8 cellular contexts compared by ENCODE assay signal in the genomic region with DNA sequence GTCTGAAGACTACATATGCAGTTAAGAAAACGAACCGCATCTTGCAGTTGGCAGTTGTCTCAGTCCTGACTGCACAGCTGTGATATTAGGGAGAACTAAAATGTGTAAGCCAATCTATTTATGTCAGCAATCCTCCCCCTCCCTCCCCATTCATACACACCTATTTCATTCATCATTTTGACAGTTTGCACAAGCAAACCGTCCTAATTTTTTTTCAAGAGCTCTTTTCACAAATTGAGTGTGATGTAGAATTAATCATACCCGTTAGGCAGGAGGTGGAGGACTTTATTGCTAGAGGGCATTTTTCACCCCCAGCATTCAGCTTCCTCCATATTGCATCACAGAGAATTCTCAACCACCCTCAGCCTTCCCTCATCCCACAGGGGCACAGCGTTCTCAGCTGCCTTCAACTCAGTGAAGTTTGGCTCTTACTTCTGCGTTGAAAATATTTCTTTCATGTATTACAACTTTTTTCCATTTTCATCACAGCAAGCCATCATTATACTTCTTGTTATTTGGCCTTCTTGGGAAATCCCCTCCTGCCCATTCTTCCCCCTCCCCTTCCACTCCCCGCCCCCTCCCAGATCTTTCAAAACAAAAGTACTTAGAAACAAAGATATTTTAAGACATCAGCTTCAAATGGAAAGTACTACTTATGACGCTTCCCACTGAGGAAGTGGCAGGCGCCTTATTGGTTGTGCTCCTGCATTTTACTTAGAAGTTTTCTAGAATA.
DNase-seq lines count a peak whose midpoint lies in the region; ATAC-seq and TF ChIP-seq lines count a peak whose summit lies in the region.

No MANE protein-coding gene starts in this region.

- no peaks in the 10 kb centered on the region for H4K20me1 ChIP-seq in DOHH2 (ENCODE audit: control insufficient read depth, insufficient read depth, low read depth, low read length)

- no peak for TF ChIP-seq CTCF in DOHH2 (IDR thresholded peaks at IDR 0.05; ENCODE audit: low read depth, low read length, poor library complexity, severe bottlenecking)

- no peaks in the 10 kb centered on the region for H3K9me3 ChIP-seq in DOHH2 (ENCODE audit: control insufficient read depth, insufficient read depth, low read length)
- H3K9me3 ChIP-seq in effector memory CD4-positive, alpha-beta T cell (ENCODE audit: control insufficient read depth, low read length): no peaks in the 10 kb centered on the region

- peaks cover 2% of the 10 kb centered on the region; the same call in 1 of the 2 replicates for H3K36me3 ChIP-seq in DOHH2 (ENCODE audit: control insufficient read depth, low read length)
- H3K36me3 ChIP-seq in effector memory CD4-positive, alpha-beta T cell (ENCODE audit: control insufficient read depth, insufficient read depth, low read length): no peaks in the 10 kb centered on the region

- H3K79me2 ChIP-seq in DOHH2 (ENCODE audit: control insufficient read depth, low read length): no peaks in the 10 kb centered on the region

- no peaks in the 10 kb centered on the region for H3K27me3 ChIP-seq in DOHH2 (ENCODE audit: control insufficient read depth, low read length)
- H3K27me3 ChIP-seq in effector memory CD4-positive, alpha-beta T cell (replicated peaks; ENCODE audit: control insufficient read depth, insufficient read depth, low read length, poor library complexity, severe bottlenecking): no peaks in the 10 kb centered on the region

- H3K27ac ChIP-seq in DOHH2 (ENCODE audit: low read depth, low read length): peak overlapping the region; percentile 99
- peak overlapping the region; percentile 66 for H3K27ac ChIP-seq in effector memory CD4-positive, alpha-beta T cell (ENCODE audit: insufficient read depth, low read length, poor library complexity, severe bottlenecking)

- H3K9me2 ChIP-seq in DOHH2 (replicated peaks; ENCODE audit: control insufficient read depth, low read length): no peaks in the 10 kb centered on the region

- ATAC-seq in GM21786 (IDR thresholded peaks at IDR 0.05; ENCODE audit: unreplicated experiment): peak; percentile 88

- intact Hi-C loops in posterior cingulate gyrus (cut with DNase I): no loop called here

- DNase-seq in NAMALWA (ENCODE audit: low spot score) (peak; percentile 75), skeletal muscle cell (ENCODE audit: low read depth) (peak; percentile 38), posterior cingulate gyrus (no peak), NCI-H1092 treated with DMSO at 0.1 percent for 48 hours (lab: John Stamatoyannopoulos, UW) (no peak)
- peak; percentile 62 for DNase-seq in activated CD4-positive, alpha-beta T cell treated with anti-CD3 and anti-CD28 coated beads, Interleukin-2, amount 50 U/mL, for 1 hour
- peak; percentile 18 to 50 (median 48) for DNase-seq in effector memory CD4-positive, alpha-beta T cell

- H3F3A ChIP-seq in DOHH2 (ENCODE audit: control insufficient read depth, insufficient read depth): peaks cover 39% of the 10 kb centered on the region

- peaks cover 94% of the 10 kb centered on the region for H3K4me1 ChIP-seq in DOHH2 (ENCODE audit: control insufficient read depth, low read length)
- peaks cover 11% of the 10 kb centered on the region for H3K4me1 ChIP-seq in effector memory CD4-positive, alpha-beta T cell (ENCODE audit: control insufficient read depth, insufficient read depth, low read length, poor library complexity, severe bottlenecking)

- H3K4me3 ChIP-seq in DOHH2 (ENCODE audit: low read length) (peak overlapping the region; percentile 61), skeletal muscle cell (ENCODE audit: low read depth, low read length) (no peak overlapping the region)
- H3K4me3 ChIP-seq in effector memory CD4-positive, alpha-beta T cell (ENCODE audit: insufficient read depth, low read depth, low read length, poor library complexity, severe bottlenecking): peak overlapping the region; percentile 43

- H3K4me2 ChIP-seq in DOHH2 (ENCODE audit: low read length): peak overlapping the region; percentile 83

Comparison
In these comparisons a context has a peak if more than half of its experiments do, and no peak if none do; other contexts are left out.
1. DNase-seq: peak in NAMALWA (single experiment), activated CD4-positive, alpha-beta T cell treated with anti-CD3 and anti-CD28 coated beads, Interleukin-2, amount 50 U/mL, for 1 hour (single experiment), effector memory CD4-positive, alpha-beta T cell (3 of 3) and skeletal muscle cell (single experiment); none in posterior cingulate gyrus (0 of 10) and NCI-H1092 treated with DMSO at 0.1 percent for 48 hours (single experiment).